Comparison of ENCODE assay signal across 1 cellular context in the genomic region with DNA sequence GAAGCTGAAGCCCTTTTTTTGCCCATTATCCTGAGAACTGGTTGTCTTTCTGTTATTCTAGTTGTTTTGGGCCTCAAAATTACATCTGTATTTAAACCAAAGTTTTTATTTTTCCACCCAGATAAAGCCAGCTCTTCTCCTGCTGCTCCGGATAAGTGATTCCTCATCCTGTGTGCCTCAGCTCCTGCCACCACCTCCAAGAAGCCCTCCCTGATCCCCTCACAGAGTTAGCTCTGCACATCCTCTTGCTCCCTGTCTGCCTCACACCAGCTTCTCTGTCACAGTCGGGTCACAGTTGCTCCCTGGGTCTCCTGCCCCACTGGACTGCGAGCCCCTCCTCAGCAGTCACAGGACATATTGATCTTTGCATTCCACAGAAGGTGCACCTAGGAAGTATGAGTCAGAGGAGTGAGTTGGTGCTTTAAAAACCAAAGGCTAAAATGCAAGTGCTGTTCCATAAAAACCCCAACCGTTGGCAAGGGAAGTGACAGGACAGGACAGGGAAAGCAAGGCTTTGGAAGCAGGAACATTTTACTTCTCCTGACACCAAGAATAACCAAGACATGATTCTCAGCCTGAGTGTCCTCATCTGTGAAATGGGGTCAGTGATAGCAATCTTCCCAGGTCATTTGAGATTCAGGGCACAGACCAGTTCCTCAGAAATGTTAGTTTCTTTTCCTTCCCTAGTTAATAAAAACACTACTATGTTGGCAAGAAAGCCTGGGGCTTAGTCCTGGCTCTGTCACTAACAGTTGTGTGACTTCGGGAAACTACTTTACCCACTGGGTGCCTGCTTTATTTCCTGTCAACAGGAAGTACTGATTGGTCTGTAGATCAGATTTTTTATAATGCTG.
A peak's percentile ranks its signal among the peaks of the same experiment; 100 is the strongest.
TF ChIP-seq lines count a peak whose summit lies in the region.

No MANE protein-coding gene starts in this region.

TF ChIP-seq in HepG2, 621 proteins besides CTCF, POLR2A, EP300 and RAD21 (continued from another document and continues in another):
- TF ChIP-seq E2F2 (CRISPR knock-in tag; IDR thresholded peaks at IDR 0.05; ENCODE audit: borderline replicate concordance): no peak
- no peak for TF ChIP-seq SMARCC2 (IDR thresholded peaks at IDR 0.05)
- no peak for TF ChIP-seq ELF3 (CRISPR knock-in tag; IDR thresholded peaks at IDR 0.05)
- no peak for TF ChIP-seq FLYWCH1 (CRISPR knock-in tag; IDR thresholded peaks at IDR 0.05)
- TF ChIP-seq, protein P1, sequence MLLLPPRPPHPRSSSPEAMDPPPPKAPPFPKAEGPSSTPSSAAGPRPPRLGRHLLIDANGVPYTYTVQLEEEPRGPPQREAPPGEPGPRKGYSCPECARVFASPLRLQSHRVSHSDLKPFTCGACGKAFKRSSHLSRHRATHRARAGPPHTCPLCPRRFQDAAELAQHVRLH (CRISPR knock-in tag; IDR thresholded peaks at IDR 0.05; ENCODE audit: borderline replicate concordance, low read depth): no peak
- TF ChIP-seq ZBTB44 (CRISPR knock-in tag; IDR thresholded peaks at IDR 0.05): no peak
- no peak for TF ChIP-seq PRDM10 (CRISPR knock-in tag; IDR thresholded peaks at IDR 0.05; ENCODE audit: low read depth)
- no peak for TF ChIP-seq YEATS2 (CRISPR knock-in tag; IDR thresholded peaks at IDR 0.05; ENCODE audit: borderline replicate concordance)
- TF ChIP-seq MED8 (CRISPR knock-in tag; IDR thresholded peaks at IDR 0.05; ENCODE audit: insufficient replicate concordance): no peak
- 0 out of 2 replicates have a peak, but pooled peaks have one; percentile 7 for TF ChIP-seq SMC3 (IDR thresholded peaks at IDR 0.05; ENCODE audit: low read length)
- TF ChIP-seq, protein P2, sequence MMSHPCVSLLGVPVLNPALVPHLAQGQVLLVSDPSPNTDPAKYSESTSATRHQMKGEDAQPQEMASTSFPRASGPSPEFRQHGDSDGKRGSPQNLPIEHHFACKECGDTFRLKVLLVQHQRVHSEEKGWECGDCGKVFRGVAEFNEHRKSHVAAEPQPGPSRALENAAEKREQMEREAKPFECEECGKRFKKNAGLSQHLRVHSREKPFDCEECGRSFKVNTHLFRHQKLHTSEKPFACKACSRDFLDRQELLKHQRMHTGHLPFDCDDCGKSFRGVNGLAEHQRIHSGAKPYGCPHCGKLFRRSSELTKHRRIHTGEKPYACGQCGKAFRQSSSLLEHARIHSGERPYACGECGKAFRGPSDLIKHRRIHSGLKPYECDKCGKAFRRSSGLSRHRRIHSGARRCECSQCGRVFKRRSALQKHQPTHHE (CRISPR knock-in tag; IDR thresholded peaks at IDR 0.05; ENCODE audit: borderline replicate concordance): no peak
- TF ChIP-seq ZNF572 (CRISPR knock-in tag; IDR thresholded peaks at IDR 0.05): no peak
- TF ChIP-seq ZBTB7A (CRISPR knock-in tag; IDR thresholded peaks at IDR 0.05): peak; percentile 73; the same call in 1 of the 2 replicates
- TF ChIP-seq FOXK2 (IDR thresholded peaks at IDR 0.05): no peak
- TF ChIP-seq NFE2L2 (IDR thresholded peaks at IDR 0.05; ENCODE audit: low read length): no peak
- TF ChIP-seq, protein P3, sequence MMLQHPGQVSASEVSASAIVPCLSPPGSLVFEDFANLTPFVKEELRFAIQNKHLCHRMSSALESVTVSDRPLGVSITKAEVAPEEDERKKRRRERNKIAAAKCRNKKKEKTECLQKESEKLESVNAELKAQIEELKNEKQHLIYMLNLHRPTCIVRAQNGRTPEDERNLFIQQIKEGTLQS (CRISPR knock-in tag; IDR thresholded peaks at IDR 0.05): peak; percentile 57; the same call in 1 of the 2 replicates
- TF ChIP-seq GTF2F1 (IDR thresholded peaks at IDR 0.05; ENCODE audit: low read length): no peak
- TF ChIP-seq MTA3 (CRISPR knock-in tag; IDR thresholded peaks at IDR 0.05): no peak
- TF ChIP-seq ZFP1 (CRISPR knock-in tag; IDR thresholded peaks at IDR 0.05): no peak
- no peak for TF ChIP-seq HCFC1 (IDR thresholded peaks at IDR 0.05; ENCODE audit: low read depth, low read length)
- TF ChIP-seq ZNF124 (CRISPR knock-in tag; IDR thresholded peaks at IDR 0.05): no peak
- no peak for TF ChIP-seq ARNTL (CRISPR knock-in tag; IDR thresholded peaks at IDR 0.05)
- TF ChIP-seq PHB2 (IDR thresholded peaks at IDR 0.05; ENCODE audit: partially characterized antibody): no peak
- 0 out of 2 replicates have a peak, but pooled peaks have one; percentile 26 for TF ChIP-seq ZSCAN9 (CRISPR knock-in tag; IDR thresholded peaks at IDR 0.05; ENCODE audit: borderline replicate concordance)
- TF ChIP-seq, protein P4, sequence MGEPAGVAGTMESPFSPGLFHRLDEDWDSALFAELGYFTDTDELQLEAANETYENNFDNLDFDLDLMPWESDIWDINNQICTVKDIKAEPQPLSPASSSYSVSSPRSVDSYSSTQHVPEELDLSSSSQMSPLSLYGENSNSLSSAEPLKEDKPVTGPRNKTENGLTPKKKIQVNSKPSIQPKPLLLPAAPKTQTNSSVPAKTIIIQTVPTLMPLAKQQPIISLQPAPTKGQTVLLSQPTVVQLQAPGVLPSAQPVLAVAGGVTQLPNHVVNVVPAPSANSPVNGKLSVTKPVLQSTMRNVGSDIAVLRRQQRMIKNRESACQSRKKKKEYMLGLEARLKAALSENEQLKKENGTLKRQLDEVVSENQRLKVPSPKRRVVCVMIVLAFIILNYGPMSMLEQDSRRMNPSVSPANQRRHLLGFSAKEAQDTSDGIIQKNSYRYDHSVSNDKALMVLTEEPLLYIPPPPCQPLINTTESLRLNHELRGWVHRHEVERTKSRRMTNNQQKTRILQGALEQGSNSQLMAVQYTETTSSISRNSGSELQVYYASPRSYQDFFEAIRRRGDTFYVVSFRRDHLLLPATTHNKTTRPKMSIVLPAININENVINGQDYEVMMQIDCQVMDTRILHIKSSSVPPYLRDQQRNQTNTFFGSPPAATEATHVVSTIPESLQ (CRISPR knock-in tag; conservative IDR thresholded peaks at IDR 0.05): no peak
- peak; percentile 36; the same call in 1 of the 2 replicates for TF ChIP-seq SAP130 (CRISPR knock-in tag; IDR thresholded peaks at IDR 0.05; ENCODE audit: low read depth)
- peak; percentile 74 for TF ChIP-seq ZNF629 (CRISPR knock-in tag; conservative IDR thresholded peaks at IDR 0.05)
- TF ChIP-seq SP1 (IDR thresholded peaks at IDR 0.05): no peak
- no peak for TF ChIP-seq SP1 (CRISPR knock-in tag; IDR thresholded peaks at IDR 0.05)
- TF ChIP-seq ZNF335 (CRISPR knock-in tag; IDR thresholded peaks at IDR 0.05): no peak
- TF ChIP-seq FOXO4 (CRISPR knock-in tag; conservative IDR thresholded peaks at IDR 0.05): no peak
- TF ChIP-seq, protein P5, sequence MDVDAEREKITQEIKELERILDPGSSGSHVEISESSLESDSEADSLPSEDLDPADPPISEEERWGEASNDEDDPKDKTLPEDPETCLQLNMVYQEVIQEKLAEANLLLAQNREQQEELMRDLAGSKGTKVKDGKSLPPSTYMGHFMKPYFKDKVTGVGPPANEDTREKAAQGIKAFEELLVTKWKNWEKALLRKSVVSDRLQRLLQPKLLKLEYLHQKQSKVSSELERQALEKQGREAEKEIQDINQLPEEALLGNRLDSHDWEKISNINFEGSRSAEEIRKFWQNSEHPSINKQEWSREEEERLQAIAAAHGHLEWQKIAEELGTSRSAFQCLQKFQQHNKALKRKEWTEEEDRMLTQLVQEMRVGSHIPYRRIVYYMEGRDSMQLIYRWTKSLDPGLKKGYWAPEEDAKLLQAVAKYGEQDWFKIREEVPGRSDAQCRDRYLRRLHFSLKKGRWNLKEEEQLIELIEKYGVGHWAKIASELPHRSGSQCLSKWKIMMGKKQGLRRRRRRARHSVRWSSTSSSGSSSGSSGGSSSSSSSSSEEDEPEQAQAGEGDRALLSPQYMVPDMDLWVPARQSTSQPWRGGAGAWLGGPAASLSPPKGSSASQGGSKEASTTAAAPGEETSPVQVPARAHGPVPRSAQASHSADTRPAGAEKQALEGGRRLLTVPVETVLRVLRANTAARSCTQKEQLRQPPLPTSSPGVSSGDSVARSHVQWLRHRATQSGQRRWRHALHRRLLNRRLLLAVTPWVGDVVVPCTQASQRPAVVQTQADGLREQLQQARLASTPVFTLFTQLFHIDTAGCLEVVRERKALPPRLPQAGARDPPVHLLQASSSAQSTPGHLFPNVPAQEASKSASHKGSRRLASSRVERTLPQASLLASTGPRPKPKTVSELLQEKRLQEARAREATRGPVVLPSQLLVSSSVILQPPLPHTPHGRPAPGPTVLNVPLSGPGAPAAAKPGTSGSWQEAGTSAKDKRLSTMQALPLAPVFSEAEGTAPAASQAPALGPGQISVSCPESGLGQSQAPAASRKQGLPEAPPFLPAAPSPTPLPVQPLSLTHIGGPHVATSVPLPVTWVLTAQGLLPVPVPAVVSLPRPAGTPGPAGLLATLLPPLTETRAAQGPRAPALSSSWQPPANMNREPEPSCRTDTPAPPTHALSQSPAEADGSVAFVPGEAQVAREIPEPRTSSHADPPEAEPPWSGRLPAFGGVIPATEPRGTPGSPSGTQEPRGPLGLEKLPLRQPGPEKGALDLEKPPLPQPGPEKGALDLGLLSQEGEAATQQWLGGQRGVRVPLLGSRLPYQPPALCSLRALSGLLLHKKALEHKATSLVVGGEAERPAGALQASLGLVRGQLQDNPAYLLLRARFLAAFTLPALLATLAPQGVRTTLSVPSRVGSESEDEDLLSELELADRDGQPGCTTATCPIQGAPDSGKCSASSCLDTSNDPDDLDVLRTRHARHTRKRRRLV (CRISPR knock-in tag; IDR thresholded peaks at IDR 0.05): no peak
- TF ChIP-seq RBAK (CRISPR knock-in tag; IDR thresholded peaks at IDR 0.05): no peak
- no peak for TF ChIP-seq TCF12 (IDR thresholded peaks at IDR 0.05)
- no peak for TF ChIP-seq TCF12 (CRISPR knock-in tag; IDR thresholded peaks at IDR 0.05)
- TF ChIP-seq ZFP36L2 (CRISPR knock-in tag; IDR thresholded peaks at IDR 0.05): no peak
- TF ChIP-seq POGZ (CRISPR knock-in tag; IDR thresholded peaks at IDR 0.05): no peak
- no peak for TF ChIP-seq NFYB (CRISPR knock-in tag; IDR thresholded peaks at IDR 0.05)
- TF ChIP-seq ZNF556 (CRISPR knock-in tag; IDR thresholded peaks at IDR 0.05; ENCODE audit: borderline replicate concordance): no peak
- TF ChIP-seq YEATS4 (CRISPR knock-in tag; IDR thresholded peaks at IDR 0.05; ENCODE audit: borderline replicate concordance): no peak
